9 cellular contexts compared by ENCODE assay signal in the genomic region with DNA sequence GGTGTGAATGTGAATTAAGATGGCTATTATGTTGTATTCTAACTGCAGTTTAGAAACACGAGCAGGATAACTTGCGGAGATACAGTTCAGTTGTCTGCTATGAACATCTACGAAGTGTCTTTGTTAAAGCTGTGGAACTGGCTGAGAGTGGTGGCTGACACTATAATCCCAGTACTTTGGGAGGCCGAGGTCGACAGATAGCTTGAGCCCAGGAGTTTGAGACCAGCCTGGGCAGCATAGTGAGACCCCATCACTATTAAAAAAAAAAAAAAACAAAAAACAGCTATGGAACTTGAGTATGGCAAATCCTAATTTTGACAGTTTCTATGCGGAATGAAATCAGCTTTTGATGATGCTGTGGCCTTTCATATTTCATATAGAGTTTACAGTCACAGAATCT. TPM values are rescaled to one million over a fixed set of nuclear protein-coding genes. Genes with fewer than 3 reads are reported as not detected.
A peak's percentile ranks its signal among the peaks of the same experiment; 100 is the strongest.
DNase-seq lines count a peak whose midpoint lies in the region; ATAC-seq and TF ChIP-seq lines count a peak whose summit lies in the region.
"Had no signal": no experiment of that assay in that cellular context is flagged by ENCODE, and none has a peak within 500 bp of the region (broad histone marks: within the 10 kb centered on the region; RNA-seq: fewer than 3 reads in every experiment).

No MANE protein-coding gene starts in this region.

- H3K27ac Mint-ChIP-seq in CD4-positive, alpha-beta memory T cell: peak overlapping the region; percentile 83 to 98 (median 97)
- peak overlapping the region; percentile 91 for H3K27ac Mint-ChIP-seq in dendritic cell treated with granulocyte-macrophage colony-stimulating factor and Interleukin-4, amounts not matched to agents 40 ng/mL and 50 ng/mL, for 4 days
- H3K27ac Mint-ChIP-seq in neural crest cell (ENCODE audit: unreplicated experiment): no peak overlapping the region

- H3K27ac ChIP-seq in CD4-positive, alpha-beta memory T cell (ENCODE audit: low read depth, low read length): peak overlapping the region; percentile 89
- H3K27ac ChIP-seq in MM.1S (ENCODE audit: low read length): no peak overlapping the region

- H3K9me3 Mint-ChIP-seq in CD4-positive, alpha-beta memory T cell: no peaks in the 10 kb centered on the region
- no peaks in the 10 kb centered on the region for H3K9me3 Mint-ChIP-seq in dendritic cell treated with granulocyte-macrophage colony-stimulating factor and Interleukin-4, amounts not matched to agents 40 ng/mL and 50 ng/mL, for 4 days
- no peaks in the 10 kb centered on the region for H3K9me3 Mint-ChIP-seq in neural crest cell

- H3K36me3 ChIP-seq in CD4-positive, alpha-beta memory T cell (ENCODE audit: insufficient read depth, low read length): peaks cover 14% of the 10 kb centered on the region
- H3K36me3 ChIP-seq in MM.1S (replicated peaks; ENCODE audit: insufficient read depth, low read length): no peaks in the 10 kb centered on the region; the same call in 1 of the 2 replicates

- ATAC-seq in GM18520 (IDR thresholded peaks at IDR 0.05; ENCODE audit: unreplicated experiment): no peak
- no peak for ATAC-seq in GM18867 (IDR thresholded peaks at IDR 0.05; ENCODE audit: unreplicated experiment)

- H3K27me3 ChIP-seq in CD4-positive, alpha-beta memory T cell (ENCODE audit: insufficient read depth, low read length): no peaks in the 10 kb centered on the region
- no peaks in the 10 kb centered on the region for H3K27me3 ChIP-seq in MM.1S (replicated peaks; ENCODE audit: insufficient read depth, low read length)

- H3K4me3 ChIP-seq in CD4-positive, alpha-beta memory T cell (ENCODE audit: low read length in 2 of 2): peak overlapping the region; percentile 99
- no peak overlapping the region for H3K4me3 ChIP-seq in MM.1S (ENCODE audit: low read length)

- no peaks in the 10 kb centered on the region for H3K9me3 ChIP-seq in CD4-positive, alpha-beta memory T cell (ENCODE audit: control insufficient read depth in 1 of 2, low read length in 2 of 2)
- H3K9me3 ChIP-seq in MM.1S (replicated peaks; ENCODE audit: insufficient read depth, low read length): no peaks in the 10 kb centered on the region

- H3K4me1 Mint-ChIP-seq in CD4-positive, alpha-beta memory T cell: peaks cover 35 to 75% (median 60%) of the 10 kb centered on the region in 4 donors
- H3K4me1 Mint-ChIP-seq in dendritic cell treated with granulocyte-macrophage colony-stimulating factor and Interleukin-4, amounts not matched to agents 40 ng/mL and 50 ng/mL, for 4 days (ENCODE audit: low read depth): peaks cover 50% of the 10 kb centered on the region
- peaks cover 43% of the 10 kb centered on the region for H3K4me1 Mint-ChIP-seq in neural crest cell

- H3K27me3 Mint-ChIP-seq in CD4-positive, alpha-beta memory T cell: no peaks in the 10 kb centered on the region
- H3K27me3 Mint-ChIP-seq in dendritic cell treated with granulocyte-macrophage colony-stimulating factor and Interleukin-4, amounts not matched to agents 40 ng/mL and 50 ng/mL, for 4 days: no peaks in the 10 kb centered on the region
- no peaks in the 10 kb centered on the region for H3K27me3 Mint-ChIP-seq in neural crest cell (ENCODE audit: low read depth)

- no peaks in the 10 kb centered on the region for H4K20me1 ChIP-seq in MM.1S (ENCODE audit: insufficient read depth, low read length)

- no peaks in the 10 kb centered on the region for H3K9me2 ChIP-seq in MM.1S (replicated peaks; ENCODE audit: insufficient read depth, low read length)

- H3K79me2 ChIP-seq in MM.1S (ENCODE audit: low read length): peaks cover 51% of the 10 kb centered on the region

- peak overlapping the region; percentile 81; the same call in 1 of the 2 replicates for H3K4me2 ChIP-seq in MM.1S (ENCODE audit: low read depth, low read length)

- no peak overlapping the region for H2AFZ ChIP-seq in MM.1S (ENCODE audit: low read length)

- intact Hi-C loops in CD4-positive, alpha-beta memory T cell (cut with micrococcal nuclease): loop anchor here (5.0 kb wide), 1 partner anchor 838 kb away; the partner anchor contains the start of gene OXNAD1
- intact Hi-C loops in dendritic cell treated with granulocyte-macrophage colony-stimulating factor and Interleukin-4, amounts not matched to agents 40 ng/mL and 50 ng/mL, for 4 days (cut with micrococcal nuclease): loop anchor here (2.0 kb wide), 1 partner anchor 128 kb away; no protein-coding TSS in a partner anchor

- CTCF ChIA-PET in CD4-positive, alpha-beta memory T cell (lab: Charles Lee; ENCODE audit: partially characterized antibody): interaction anchor here (0.8 to 1.1 kb wide), 2 partner anchors 129 to 162 kb away, joined by 3 to 4 read pairs; no protein-coding TSS in a partner anchor

- DNase-seq in CD4-positive, alpha-beta memory T cell: no peak
- no peak for DNase-seq in MM.1S
- no peak for DNase-seq in neural crest cell (ENCODE audit: low read depth, low spot score)
- DNase-seq in COLO829 (ENCODE audit: low spot score): no peak
- DNase-seq in NCI-H1694 treated with DMSO at 0.1 percent for 48 hours (lab: John Stamatoyannopoulos, UW): no peak
- DNase-seq: NCI-H2107 had no signal

- TF ChIP-seq CTCF in MM.1S (IDR thresholded peaks at IDR 0.05; ENCODE audit: low read length): no peak
- no peak for TF ChIP-seq CTCF in neural crest cell (conservative IDR thresholded peaks at IDR 0.05)

- H3F3A ChIP-seq in MM.1S (ENCODE audit: insufficient read depth, low read length): no peaks in the 10 kb centered on the region

- H3K36me3 Mint-ChIP-seq in CD4-positive, alpha-beta memory T cell: peaks cover 27 to 64% of the 10 kb centered on the region in 2 donors
- H3K36me3 Mint-ChIP-seq in dendritic cell treated with granulocyte-macrophage colony-stimulating factor and Interleukin-4, amounts not matched to agents 40 ng/mL and 50 ng/mL, for 4 days (ENCODE audit: low read depth): peaks cover 69% of the 10 kb centered on the region
- no peaks in the 10 kb centered on the region for H3K36me3 Mint-ChIP-seq in neural crest cell (ENCODE audit: low read depth)

- H3K4me1 ChIP-seq in CD4-positive, alpha-beta memory T cell (ENCODE audit: insufficient read depth, low read length): peaks cover 55% of the 10 kb centered on the region
- peaks cover 11% of the 10 kb centered on the region for H3K4me1 ChIP-seq in MM.1S (ENCODE audit: low read length)

- peak overlapping the region; percentile 88 to 99 (median 98) for H3K4me3 Mint-ChIP-seq in CD4-positive, alpha-beta memory T cell
- H3K4me3 Mint-ChIP-seq in dendritic cell treated with granulocyte-macrophage colony-stimulating factor and Interleukin-4, amounts not matched to agents 40 ng/mL and 50 ng/mL, for 4 days: peak overlapping the region; percentile 96
- H3K4me3 Mint-ChIP-seq in neural crest cell: peak overlapping the region; percentile 99

- no peak overlapping the region for H3K9ac ChIP-seq in MM.1S (ENCODE audit: low read length)

- POLR2A ChIA-PET in CD4-positive, alpha-beta memory T cell (lab: Charles Lee; ENCODE audit: partially characterized antibody): no interaction called here

RNA-seq across cellular contexts. Expression of gene EAF1, which starts 1.7 kb away (rescaled TPM):
- total RNA-seq in CD4-positive, alpha-beta memory T cell: 10 to 100 TPM; 17.6 to 19.7 TPM
- polyA plus RNA-seq in CD4-positive, alpha-beta memory T cell: 10 to 100 TPM in 1 of 2 donors, 1 to 10 TPM in 1; 8.9 to 15.0 TPM
- 24.9 and 26.3 TPM in 2 replicates for total RNA-seq in neural crest cell

RNA-seq across cellular contexts. Expression of gene METTL6, which starts 1.7 kb away (rescaled TPM):
- total RNA-seq in CD4-positive, alpha-beta memory T cell: 10 to 100 TPM; 17.3 to 17.4 TPM
- polyA plus RNA-seq in CD4-positive, alpha-beta memory T cell: 10 to 100 TPM; 12.2 to 18.3 TPM
- 27.3 and 28.2 TPM in 2 replicates for total RNA-seq in neural crest cell
